In the genomic region with DNA sequence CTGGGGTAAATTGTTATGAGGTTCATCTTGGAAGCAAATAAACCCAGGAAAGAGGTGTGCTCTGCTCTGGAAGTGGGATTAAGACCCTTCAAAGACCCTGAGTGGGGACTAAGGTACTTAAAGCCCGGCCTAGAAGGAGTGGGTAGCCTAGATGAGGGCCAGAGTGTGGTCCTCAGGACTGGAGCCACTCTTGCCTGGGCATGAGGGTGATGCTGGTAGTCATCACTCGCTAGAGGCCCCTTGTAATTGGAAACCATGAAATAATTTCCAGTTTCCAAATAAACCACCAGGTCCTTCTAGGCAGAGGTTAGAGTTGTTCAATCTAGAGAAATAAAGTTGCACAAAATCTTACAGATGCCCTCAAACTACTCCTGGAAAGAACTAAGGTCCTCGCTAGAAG, we compare ENCODE assay signal across 22 cellular contexts.
"Had no signal": no experiment of that assay in that cellular context is flagged by ENCODE, and none has a peak within 500 bp of the region (broad histone marks: within the 10 kb centered on the region; RNA-seq: fewer than 3 reads in every experiment).

No MANE protein-coding gene starts in this region.

- H3K27me3 Mint-ChIP-seq: activated CD4-positive, alpha-beta memory T cell treated with anti-CD3 and anti-CD28 coated beads, Interleukin-2, amount 10 ng/mL, durations not matched to agents 7 days and 5 days; activated CD4-positive, alpha-beta T cell treated with anti-CD3 and anti-CD28 coated beads, Interleukin-2, amount 10 ng/mL, durations not matched to agents 24 days and 14 days; activated naive CD8-positive, alpha-beta T cell treated with anti-CD3 and anti-CD28 coated beads, Interleukin-2, amount 50 U/mL, for 24 hours; memory B cell had no signal

- H3K9me3 ChIP-seq: sigmoid colon, thyroid gland had no signal

- H3K27me3 ChIP-seq: brain microvascular endothelial cell, heart right ventricle, sigmoid colon, thyroid gland had no signal

- H3K27ac Mint-ChIP-seq: activated CD4-positive, alpha-beta memory T cell treated with anti-CD3 and anti-CD28 coated beads, Interleukin-2, amount 10 ng/mL, durations not matched to agents 7 days and 5 days; activated CD4-positive, alpha-beta T cell treated with anti-CD3 and anti-CD28 coated beads, Interleukin-2, amount 10 ng/mL, durations not matched to agents 24 days and 14 days; activated naive CD8-positive, alpha-beta T cell treated with anti-CD3 and anti-CD28 coated beads, Interleukin-2, amount 50 U/mL, for 24 hours; activated T-cell treated with anti-CD3 and anti-CD28 coated beads, Interleukin-2, amount 50 U/mL, for 72 hours; memory B cell; naive B cell had no signal

- H3K9me3 Mint-ChIP-seq: activated CD4-positive, alpha-beta memory T cell treated with anti-CD3 and anti-CD28 coated beads, Interleukin-2, amount 10 ng/mL, durations not matched to agents 7 days and 5 days; activated CD4-positive, alpha-beta T cell treated with anti-CD3 and anti-CD28 coated beads, Interleukin-2, amount 10 ng/mL, durations not matched to agents 24 days and 14 days; activated naive CD8-positive, alpha-beta T cell treated with anti-CD3 and anti-CD28 coated beads, Interleukin-2, amount 50 U/mL, for 24 hours; memory B cell had no signal

- FAIRE-seq: colon, keratinocyte, urothelium cell line had no signal

- DNase-seq: activated CD4-positive, alpha-beta memory T cell treated with anti-CD3 and anti-CD28 coated beads, Interleukin-2, amount 10 ng/mL, durations not matched to agents 7 days and 5 days; activated CD4-positive, alpha-beta T cell treated with anti-CD3 and anti-CD28 coated beads, Interleukin-2, amount 10 ng/mL, durations not matched to agents 24 days and 14 days; activated effector memory CD4-positive, alpha-beta T cell treated with Interleukin-2 at 50 U/mL for 16 hours; activated naive CD4-positive, alpha-beta T cell treated with anti-CD3 and anti-CD28 coated beads, Interleukin-2, amount 50 U/mL, for 16 hours; activated naive CD8-positive, alpha-beta T cell treated with anti-CD3 and anti-CD28 coated beads, Interleukin-2, amount 50 U/mL, for 24 hours; activated T-cell treated with anti-CD3 and anti-CD28 coated beads, Interleukin-2, amount 50 U/mL, for 72 hours; brain microvascular endothelial cell; caudate nucleus; heart right ventricle; left colon; naive B cell; occipital lobe; posterior cingulate gyrus; sigmoid colon; stimulated activated CD4-positive, alpha-beta T cell treated with anti-CD3 and anti-CD28 coated beads, Interleukin-4, amount 100 ng/mL, for 1 hour; stimulated activated naive CD4-positive, alpha-beta T cell treated with Interleukin-2 at 50 U/mL for 16 hours; thyroid gland had no signal

- H3K4me3 ChIP-seq: heart right ventricle, sigmoid colon, thyroid gland had no signal

- H3K4me1 Mint-ChIP-seq: activated CD4-positive, alpha-beta memory T cell treated with anti-CD3 and anti-CD28 coated beads, Interleukin-2, amount 10 ng/mL, durations not matched to agents 7 days and 5 days; activated CD4-positive, alpha-beta T cell treated with anti-CD3 and anti-CD28 coated beads, Interleukin-2, amount 10 ng/mL, durations not matched to agents 24 days and 14 days; activated naive CD8-positive, alpha-beta T cell treated with anti-CD3 and anti-CD28 coated beads, Interleukin-2, amount 50 U/mL, for 24 hours; memory B cell; naive B cell had no signal

- H3K36me3 ChIP-seq: brain microvascular endothelial cell, heart right ventricle, sigmoid colon, thyroid gland had no signal

- H3K36me3 Mint-ChIP-seq: memory B cell, naive B cell had no signal

- H3K27ac ChIP-seq: brain microvascular endothelial cell, thyroid gland had no signal

- H3K4me3 Mint-ChIP-seq: activated CD4-positive, alpha-beta memory T cell treated with anti-CD3 and anti-CD28 coated beads, Interleukin-2, amount 10 ng/mL, durations not matched to agents 7 days and 5 days; activated CD4-positive, alpha-beta T cell treated with anti-CD3 and anti-CD28 coated beads, Interleukin-2, amount 10 ng/mL, durations not matched to agents 24 days and 14 days; activated naive CD8-positive, alpha-beta T cell treated with anti-CD3 and anti-CD28 coated beads, Interleukin-2, amount 50 U/mL, for 24 hours; activated T-cell treated with anti-CD3 and anti-CD28 coated beads, Interleukin-2, amount 50 U/mL, for 72 hours; memory B cell; neural crest cell had no signal
